16 cellular contexts compared by ENCODE assay signal in the genomic region with DNA sequence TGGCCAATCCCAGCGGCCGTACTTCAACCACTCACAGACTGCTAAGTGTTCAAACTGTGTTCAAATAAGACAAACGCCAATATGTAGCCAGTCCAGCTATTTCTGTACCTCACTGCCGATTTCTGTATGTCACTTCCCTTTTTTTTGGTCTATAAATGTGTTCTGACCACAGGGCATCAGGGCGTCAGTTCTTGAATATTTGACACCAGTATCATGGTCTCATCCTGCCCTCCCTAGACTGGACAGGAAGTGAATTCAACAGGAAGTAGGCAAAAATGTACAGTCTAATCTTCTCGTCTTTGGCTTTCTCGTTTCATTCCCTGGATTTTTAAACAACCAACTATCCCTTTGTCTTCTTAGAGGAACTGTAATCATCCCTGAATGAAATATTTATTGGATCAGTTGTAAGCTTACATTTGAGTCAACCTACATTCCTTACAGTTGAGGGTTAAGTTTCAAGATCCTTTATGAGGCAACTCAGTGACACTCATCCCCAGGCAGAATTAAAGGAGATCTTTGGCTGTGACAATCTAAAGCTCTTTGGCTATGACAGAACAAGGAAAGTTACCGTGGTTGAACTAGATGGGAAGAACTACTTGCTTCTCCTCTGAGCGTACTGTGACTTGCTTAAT.
A peak's percentile ranks its signal among the peaks of the same experiment; 100 is the strongest.
DNase-seq lines count a peak whose midpoint lies in the region; ATAC-seq, FAIRE-seq and TF ChIP-seq lines count a peak whose summit lies in the region.
"Had no signal": no experiment of that assay in that cellular context is flagged by ENCODE, and none has a peak within 500 bp of the region (broad histone marks: within the 10 kb centered on the region; RNA-seq: fewer than 3 reads in every experiment).

No MANE protein-coding gene starts in this region.

- no peaks in the 10 kb centered on the region for H3K36me3 Mint-ChIP-seq in stimulated activated effector memory CD8-positive, alpha-beta T cell treated with anti-CD3 and anti-CD28 coated beads, Interleukin-12 subunit alpha, Interleukin-12 subunit beta, amount 100 ng/mL, for 72 hours

- no peak for TF ChIP-seq POLR2A in lower leg skin (IDR thresholded peaks at IDR 0.05)

- no peak overlapping the region for H3K4me3 ChIP-seq in lower leg skin (ENCODE audit: low read depth, poor library complexity, severe bottlenecking)
- H3K4me3 ChIP-seq: heart right ventricle, tibial nerve had no signal

- H3K4me1 Mint-ChIP-seq in stimulated activated effector memory CD8-positive, alpha-beta T cell treated with anti-CD3 and anti-CD28 coated beads, Interleukin-12 subunit alpha, Interleukin-12 subunit beta, amount 100 ng/mL, for 72 hours = no peaks in the 10 kb centered on the region
- H3K4me1 Mint-ChIP-seq: central memory CD8-positive, alpha-beta T cell; nephron had no signal

- no peak for TF ChIP-seq CTCF in D721Med (IDR thresholded peaks at IDR 0.05; ENCODE audit: insufficient read depth, missing control alignments)
- TF ChIP-seq CTCF in lower leg skin (IDR thresholded peaks at IDR 0.05) = no peak

- no peak overlapping the region for H3K4me3 Mint-ChIP-seq in stimulated activated effector memory CD8-positive, alpha-beta T cell treated with anti-CD3 and anti-CD28 coated beads, Interleukin-12 subunit alpha, Interleukin-12 subunit beta, amount 100 ng/mL, for 72 hours
- H3K4me3 Mint-ChIP-seq: CD4-positive, alpha-beta T cell; central memory CD8-positive, alpha-beta T cell; nephron had no signal

- H3K27ac Mint-ChIP-seq in stimulated activated effector memory CD8-positive, alpha-beta T cell treated with anti-CD3 and anti-CD28 coated beads, Interleukin-12 subunit alpha, Interleukin-12 subunit beta, amount 100 ng/mL, for 72 hours = no peak overlapping the region
- H3K27ac Mint-ChIP-seq: CD4-positive, alpha-beta T cell; nephron had no signal

- 64 to 77% methylated on average over 9 of the region's 9 CpGs for WGBS in lower leg skin, 2 donors

- H3K27ac ChIP-seq in caudate nucleus (ENCODE audit: low read depth, low read length) = peak overlapping the region; percentile 33
- H3K27ac ChIP-seq: tibial nerve had no signal

- intact Hi-C loops in lower leg skin (cut with DNase I; ENCODE audit: low total_unique reads) = no loop called here

- ATAC-seq in GM21390 (IDR thresholded peaks at IDR 0.05; ENCODE audit: unreplicated experiment) = peak; percentile 57
- ATAC-seq in stimulated activated effector memory CD8-positive, alpha-beta T cell treated with anti-CD3 and anti-CD28 coated beads, Interleukin-12 subunit alpha, Interleukin-12 subunit beta, amount 100 ng/mL, for 72 hours = no peak

- FAIRE-seq in D721Med (lab: Jason Lieb, UNC) = peak; percentile 29

- DNase-seq in D721Med (ENCODE audit: insufficient read length, low spot score) (no peak), HT1080 (ENCODE audit: low read depth) (peak; percentile 20), caudate nucleus (lab: John Stamatoyannopoulos, UW) (peak in 2 of 61 donors; percentile 13 to 15), AG08396 (ENCODE audit: low spot score) (no peak), GM03348 (ENCODE audit: low spot score) (no peak), lower leg skin (ENCODE audit: low spot score in 2 of 2) (no peak)
- DNase-seq in stimulated activated effector memory CD8-positive, alpha-beta T cell treated with anti-CD3 and anti-CD28 coated beads, Interleukin-12 subunit alpha, Interleukin-12 subunit beta, amount 100 ng/mL, for 72 hours (ENCODE audit: low spot score in 2 of 2) = no peak
- DNase-seq: activated T-cell treated with anti-CD3 and anti-CD28 coated beads, Interleukin-2, amount 50 U/mL, for 48 hours; CD4-positive, alpha-beta T cell; heart right ventricle; stimulated activated CD4-positive, alpha-beta T cell treated with anti-CD3 and anti-CD28 coated beads, Interleukin-2, amount 100 ng/mL, for 48 hours; T-helper 9 cell had no signal

- peaks cover 4% of the 10 kb centered on the region for H3K9me3 Mint-ChIP-seq in stimulated activated effector memory CD8-positive, alpha-beta T cell treated with anti-CD3 and anti-CD28 coated beads, Interleukin-12 subunit alpha, Interleukin-12 subunit beta, amount 100 ng/mL, for 72 hours
- H3K9me3 Mint-ChIP-seq: CD4-positive, alpha-beta T cell; nephron had no signal
